14 cellular contexts compared by ENCODE assay signal in genomic region chr11:120121914-120122473, GRCh38. TPM values are rescaled to one million over a fixed set of nuclear protein-coding genes. Genes with fewer than 3 reads are reported as not detected.
A peak's percentile ranks its signal among the peaks of the same experiment; 100 is the strongest.
DNase-seq lines count a peak whose midpoint lies in the region; ATAC-seq and TF ChIP-seq lines count a peak whose summit lies in the region.
"Had no signal": no experiment of that assay in that cellular context is flagged by ENCODE, and none has a peak within 500 bp of the region (broad histone marks: within the 10 kb centered on the region; RNA-seq: fewer than 3 reads in every experiment).

No MANE protein-coding gene starts in this region.

- H3K9ac ChIP-seq in PC-3 (ENCODE audit: low read length), result peak overlapping the region; percentile 86

- intact Hi-C loops in Caco-2 (cut with micrococcal nuclease; ENCODE audit: unreplicated experiment), result no loop called here
- intact Hi-C loops in PC-3 (cut with micrococcal nuclease), result no loop called here
- intact Hi-C loops in left ventricle myocardium superior (cut with micrococcal nuclease), result no loop called here

- H3K9me3 ChIP-seq in Caco-2, result no peaks in the 10 kb centered on the region
- H3K9me3 ChIP-seq in PC-3 (ENCODE audit: low read length), result no peaks in the 10 kb centered on the region
- H3K9me3 ChIP-seq in osteoblast (ENCODE audit: low read depth, low read length), result no peaks in the 10 kb centered on the region
- H3K9me3 ChIP-seq: gastrocnemius medialis had no signal

- H3K27me3 ChIP-seq in Caco-2 (replicated peaks; ENCODE audit: control insufficient read depth, insufficient read depth, low read length) (no peaks in the 10 kb centered on the region), PC-3 (ENCODE audit: low read length) (no peaks in the 10 kb centered on the region), osteoblast (ENCODE audit: insufficient read depth, low read length) (peaks cover 6% of the 10 kb centered on the region)
- H3K27me3 ChIP-seq: gastrocnemius medialis had no signal

- DNase-seq in Caco-2 (peak; percentile 60 to 76), PC-3 (peak; percentile 89), left ventricle myocardium superior (no peak), osteoblast (ENCODE audit: insufficient read length, low spot score, missing footprints) (peak; percentile 53), coronary artery (ENCODE audit: low spot score) (no peak), HFFc6 (no peak)
- DNase-seq in activated CD4-positive, CD25-positive, alpha-beta regulatory T cell (lab: John Stamatoyannopoulos, UW), result no peak
- DNase-seq: activated CD4-positive, alpha-beta T cell treated with anti-CD3 and anti-CD28 coated beads for 4 hours; amygdala; gastrocnemius medialis; NCI-H2081 treated with DMSO at 0.1 percent for 48 hours; nucleus accumbens had no signal

- H3K4me1 ChIP-seq in Caco-2, result peaks cover 22% of the 10 kb centered on the region
- H3K4me1 ChIP-seq in PC-3 (ENCODE audit: insufficient read depth, low read length), result peaks cover 49% of the 10 kb centered on the region
- H3K4me1 ChIP-seq in osteoblast (ENCODE audit: insufficient read depth, low read length), result no peaks in the 10 kb centered on the region
- H3K4me1 ChIP-seq: gastrocnemius medialis had no signal

- H3K4me1 Mint-ChIP-seq in Caco-2 (ENCODE audit: low read depth, unreplicated experiment) (peaks cover 12% of the 10 kb centered on the region), HFFc6 (ENCODE audit: low read depth) (peaks cover 18% of the 10 kb centered on the region)

- H3K27ac Mint-ChIP-seq in Caco-2 (ENCODE audit: unreplicated experiment), result peak overlapping the region; percentile 83
- no peak overlapping the region for H3K27ac Mint-ChIP-seq in HFFc6

- no peaks in the 10 kb centered on the region for H4K20me1 ChIP-seq in PC-3 (ENCODE audit: low read length)
- H4K20me1 ChIP-seq in osteoblast (ENCODE audit: insufficient read depth, low read length), result no peaks in the 10 kb centered on the region

- H3K36me3 ChIP-seq in Caco-2 (ENCODE audit: control insufficient read depth, insufficient read depth, low read length) (no peaks in the 10 kb centered on the region), PC-3 (ENCODE audit: low read depth, low read length) (no peaks in the 10 kb centered on the region), osteoblast (ENCODE audit: insufficient read depth, low read length) (no peaks in the 10 kb centered on the region)
- H3K36me3 ChIP-seq: gastrocnemius medialis had no signal

- H3K27me3 Mint-ChIP-seq in Caco-2 (ENCODE audit: insufficient read depth, unreplicated experiment) (peaks cover 4% of the 10 kb centered on the region), HFFc6 (ENCODE audit: insufficient read depth) (peaks cover 23% of the 10 kb centered on the region)

- CTCF ChIA-PET in Caco-2 (lab: Charles Lee) (interaction anchor here (0.6 to 1.4 kb wide), 3 partner anchors 9 to 118 kb away, joined by 3 to 4 read pairs (median 4); partner anchors contain the start of gene POU2F3), PC-3 (lab: Charles Lee) (interaction anchor here (1.0 kb wide), 1 partner anchor 455 kb away, joined by 4 read pairs; no protein-coding TSS in a partner anchor)

- no peak overlapping the region for H2AFZ ChIP-seq in PC-3 (ENCODE audit: low read length)
- H2AFZ ChIP-seq in osteoblast (ENCODE audit: low read length), result no peak overlapping the region

- H3K4me2 ChIP-seq in PC-3 (ENCODE audit: low read length) (peak overlapping the region; percentile 72), osteoblast (ENCODE audit: insufficient read depth, low read length) (no peak overlapping the region)

- peak; percentile 63 for ATAC-seq in PC-3
- ATAC-seq in left ventricle myocardium superior, result peak; percentile 41
- no peak for ATAC-seq in GM18873 (IDR thresholded peaks at IDR 0.05; ENCODE audit: low FRiP score, unreplicated experiment)
- ATAC-seq: gastrocnemius medialis had no signal

- H3K36me3 Mint-ChIP-seq in Caco-2 (ENCODE audit: insufficient read depth, unreplicated experiment), result peaks cover 6% of the 10 kb centered on the region
- no peaks in the 10 kb centered on the region for H3K36me3 Mint-ChIP-seq in HFFc6 (ENCODE audit: low read depth)

- H3K27ac ChIP-seq in PC-3 (ENCODE audit: low read length) (peak overlapping the region; percentile 97), osteoblast (ENCODE audit: low read depth, low read length) (no peak overlapping the region), coronary artery (no peak overlapping the region)
- H3K27ac ChIP-seq: gastrocnemius medialis had no signal

- BruUV-seq in Caco-2 (replicated peaks; lab: Mats Ljungman, UMichigan) (no TSS peak), PC-3 (replicated peaks; lab: Mats Ljungman, UMichigan) (no TSS peak)

- H3K4me3 Mint-ChIP-seq in Caco-2 (ENCODE audit: unreplicated experiment) (peak overlapping the region; percentile 11), HFFc6 (no peak overlapping the region)

- H3K9me2 ChIP-seq in PC-3 (replicated peaks; ENCODE audit: low read length), result no peaks in the 10 kb centered on the region

- H3F3A ChIP-seq in PC-3 (ENCODE audit: low read length, unreplicated experiment), result no peaks in the 10 kb centered on the region

- H3K79me2 ChIP-seq in PC-3 (ENCODE audit: low read length) (no peaks in the 10 kb centered on the region), osteoblast (ENCODE audit: insufficient read depth, low read length) (no peaks in the 10 kb centered on the region)

- POLR2A ChIA-PET in Caco-2 (lab: Charles Lee), result no interaction called here
- POLR2A ChIA-PET in PC-3 (lab: Charles Lee; ENCODE audit: unreplicated experiment), result interaction anchor here (0.6 to 0.7 kb wide), 2 partner anchors 754 to 953 kb away, joined by 3 to 4 read pairs; no protein-coding TSS in a partner anchor

- H3K4me3 ChIP-seq in Caco-2 (ENCODE audit: low read depth, low read length) (no peak overlapping the region), PC-3 (ENCODE audit: low read length) (peak overlapping the region; percentile 8; the same call in 1 of the 2 replicates), osteoblast (ENCODE audit: insufficient read depth, low read length) (no peak overlapping the region), coronary artery (no peak overlapping the region)
- H3K4me3 ChIP-seq: gastrocnemius medialis had no signal

- H3K9me3 Mint-ChIP-seq in Caco-2 (ENCODE audit: unreplicated experiment), result no peaks in the 10 kb centered on the region
- no peaks in the 10 kb centered on the region for H3K9me3 Mint-ChIP-seq in HFFc6

- TF ChIP-seq CTCF in Caco-2 (IDR thresholded peaks at IDR 0.05; ENCODE audit: insufficient read depth in 1 of 2, low read depth in 1 of 2, low read length in 1 of 2, severe bottlenecking in 1 of 2, unreplicated experiment in 1 of 2) (no peak), PC-3 (conservative IDR thresholded peaks at IDR 0.05; ENCODE audit: low read depth, low read length) (no peak), osteoblast (IDR thresholded peaks at IDR 0.05; ENCODE audit: extremely low read depth, low read depth, low read length) (no peak), coronary artery (IDR thresholded peaks at IDR 0.05) (no peak), HFFc6 (IDR thresholded peaks at IDR 0.05) (no peak)

RNA-seq across cellular contexts. Expression of gene TRIM29, which starts 15.9 kb away (rescaled TPM):
- total RNA-seq in Caco-2 (2022) (4.3 TPM in 2 replicates), PC-3 (2014; rRNA removed) (31.8 and 38.5 TPM in 2 replicates), left ventricle myocardium superior (0.50 TPM), osteoblast (under 0.01 and 0.36 TPM in 2 replicates)
- 1 to 10 TPM; 1.5 to 3.2 (median 3.1) TPM for total RNA-seq in HFFc6 (2021; fragmentation: NEBNext Ultra II Directional; extraction: Animal tissue kit (Norgen Biotek cat#: 25700))
- total RNA-seq: dermis microvascular lymphatic vessel endothelial cell had no signal

Comparison
In these comparisons a context has a peak if more than half of its experiments do, and no peak if none do; other contexts are left out.
1. DNase-seq: peak in Caco-2 (2 of 2), PC-3 (single experiment) and osteoblast (single experiment); none in left ventricle myocardium superior (single experiment), coronary artery (single experiment), HFFc6 (single experiment) and activated CD4-positive, CD25-positive, alpha-beta regulatory T cell (0 of 4).